ENCODE assay signal across 2 cellular contexts in genomic region chr13:90246946-90247345, GRCh38.
A peak's percentile ranks its signal among the peaks of the same experiment; 100 is the strongest.
TF ChIP-seq lines count a peak whose summit lies in the region.

No MANE protein-coding gene starts in this region.

TF ChIP-seq in K562, 482 proteins besides CTCF, POLR2A, EP300 and RAD21 (continued from another document):
- no peak for TF ChIP-seq RBBP5 (IDR thresholded peaks at IDR 0.05; ENCODE audit: borderline replicate concordance, insufficient read depth, low read length, poor library complexity, severe bottlenecking)
- no peak for TF ChIP-seq ZNF609 (CRISPR knock-in tag; IDR thresholded peaks at IDR 0.05; ENCODE audit: borderline replicate concordance)
- no peak for TF ChIP-seq ZNF707 (CRISPR knock-in tag; conservative IDR thresholded peaks at IDR 0.05)
- TF ChIP-seq, protein P1, sequence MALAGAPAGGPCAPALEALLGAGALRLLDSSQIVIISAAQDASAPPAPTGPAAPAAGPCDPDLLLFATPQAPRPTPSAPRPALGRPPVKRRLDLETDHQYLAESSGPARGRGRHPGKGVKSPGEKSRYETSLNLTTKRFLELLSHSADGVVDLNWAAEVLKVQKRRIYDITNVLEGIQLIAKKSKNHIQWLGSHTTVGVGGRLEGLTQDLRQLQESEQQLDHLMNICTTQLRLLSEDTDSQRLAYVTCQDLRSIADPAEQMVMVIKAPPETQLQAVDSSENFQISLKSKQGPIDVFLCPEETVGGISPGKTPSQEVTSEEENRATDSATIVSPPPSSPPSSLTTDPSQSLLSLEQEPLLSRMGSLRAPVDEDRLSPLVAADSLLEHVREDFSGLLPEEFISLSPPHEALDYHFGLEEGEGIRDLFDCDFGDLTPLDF (CRISPR knock-in tag; IDR thresholded peaks at IDR 0.05): no peak
- TF ChIP-seq FOXP1 (CRISPR knock-in tag; IDR thresholded peaks at IDR 0.05): no peak
- no peak for TF ChIP-seq NR2C1 (IDR thresholded peaks at IDR 0.05)
- no peak for TF ChIP-seq NR2C1 (tag; IDR thresholded peaks at IDR 0.05)
- TF ChIP-seq RB1 (IDR thresholded peaks at IDR 0.05; ENCODE audit: low read depth): no peak
- TF ChIP-seq HNRNPLL (IDR thresholded peaks at IDR 0.05; ENCODE audit: low read depth, low read length, poor library complexity, severe bottlenecking): no peak
- no peak for TF ChIP-seq RBM34 (IDR thresholded peaks at IDR 0.05; ENCODE audit: borderline replicate concordance, insufficient read depth, low read length)
- TF ChIP-seq BRD9 (IDR thresholded peaks at IDR 0.05; ENCODE audit: low read depth, partially characterized antibody): no peak
- no peak for TF ChIP-seq PML (IDR thresholded peaks at IDR 0.05; ENCODE audit: low read length)
- no peak for TF ChIP-seq ZC3H11A (IDR thresholded peaks at IDR 0.05; ENCODE audit: low read depth, low read length)
- no peak for TF ChIP-seq HBP1 (CRISPR knock-in tag; IDR thresholded peaks at IDR 0.05)
- no peak for TF ChIP-seq CHD1 (IDR thresholded peaks at IDR 0.05; ENCODE audit: low read length)
- TF ChIP-seq ZNF436 (CRISPR knock-in tag; IDR thresholded peaks at IDR 0.05): no peak
- TF ChIP-seq MBD1 (CRISPR knock-in tag; IDR thresholded peaks at IDR 0.05): peak; percentile 67; the same call in 1 of the 2 replicates
- no peak for TF ChIP-seq CEBPG (CRISPR knock-in tag; IDR thresholded peaks at IDR 0.05)
- TF ChIP-seq CEBPG (tag; conservative IDR thresholded peaks at IDR 0.05 in 1 of 2, IDR thresholded peaks at IDR 0.05 in 1 of 2): peak in 1 of 2 experiments; percentile 74; a peak in 2 of 4 replicates
TF ChIP-seq in K562: peak in this region for 3.

TF ChIP-seq in neural cell, 6 proteins besides CTCF, POLR2A, EP300 and RAD21 (continued from another document):
- TF ChIP-seq REST (IDR thresholded peaks at IDR 0.05; ENCODE audit: borderline replicate concordance): no peak
